8 cellular contexts compared by ENCODE assay signal in genomic region chr6:87155272-87155919, GRCh38. TPM values are rescaled to one million over a fixed set of nuclear protein-coding genes. Genes with fewer than 3 reads are reported as not detected.
DNase-seq lines count a peak whose midpoint lies in the region; ATAC-seq and TF ChIP-seq lines count a peak whose summit lies in the region.

TSS of gene ZNF292 (plus strand) at chr6:87155565. CDS start at chr6:87155592, 27 bp downstream.

- intact Hi-C loops in T-helper 2 cell treated with Interferon-gamma antibody and Interleukin-4, amounts not matched to agents 100 ng/mL and 5 ng/mL, for 36 hours (cut with micrococcal nuclease), result loop anchor here (1.0 to 5.0 kb wide), 10 partner anchors 16 to 1925 kb away; partner anchors contain the start of genes AKIRIN2, CFAP206, ORC3 and PNRC1
- intact Hi-C loops in right cardiac atrium (cut with DNase I), result loop anchor here in 1 of 4 donors (10.0 kb wide), 1 partner anchor 79 kb away; no protein-coding TSS in a partner anchor
- intact Hi-C loops in vagina (cut with DNase I), result no loop called here

- TF ChIP-seq CTCF in vagina (IDR thresholded peaks at IDR 0.05), result peak in 1 of 3 experiments; percentile 3

- TF ChIP-seq POLR2A in GM15510 (IDR thresholded peaks at IDR 0.05; ENCODE audit: borderline replicate concordance, extremely low read depth, insufficient read length) (peak; percentile 69), vagina (IDR thresholded peaks at IDR 0.05) (peak in 1 of 2 donors; percentile 59)

- no peaks in the 10 kb centered on the region for H3K4me1 ChIP-seq in right cardiac atrium (ENCODE audit: control insufficient read depth, insufficient read depth, low read length)
- peaks cover 70% of the 10 kb centered on the region for H3K4me1 ChIP-seq in vagina

- H3K9me3 ChIP-seq in right cardiac atrium (ENCODE audit: control insufficient read depth, low read length) (no peaks in the 10 kb centered on the region), vagina (no peaks in the 10 kb centered on the region)

- DNase-seq in NCI-H187 (lab: John Stamatoyannopoulos, UW) (peak; percentile 91 to 97), anterior cingulate cortex (lab: John Stamatoyannopoulos, UW) (peak; percentile 68 to 99 (median 96)), right cardiac atrium (peak; percentile 97 to 99 (median 98)), putamen (ENCODE audit: low spot score) (peak; percentile 92), vagina (ENCODE audit: extremely low spot score in 2 of 2) (peak in 1 of 2 donors; percentile 99)

- H3K27me3 ChIP-seq in right cardiac atrium (ENCODE audit: control insufficient read depth, insufficient read depth), result no peaks in the 10 kb centered on the region
- no peaks in the 10 kb centered on the region for H3K27me3 ChIP-seq in vagina

- WGBS in right cardiac atrium, result under 1% methylated on average over 69 of the region's 69 CpGs

- no peaks in the 10 kb centered on the region for H3K36me3 ChIP-seq in vagina

- peak within 1 kb of the TSS; percentile 98 for H3K27ac ChIP-seq in right cardiac atrium (ENCODE audit: low read length)
- H3K27ac ChIP-seq in vagina, result peak within 1 kb of the TSS; percentile 96

- ATAC-seq in HG02938 (IDR thresholded peaks at IDR 0.05; ENCODE audit: unreplicated experiment), result peak; percentile 66
- peak; percentile 96 for ATAC-seq in right cardiac atrium

- H3K4me3 ChIP-seq in right cardiac atrium (ENCODE audit: low read length) (peak within 1 kb of the TSS; percentile 71), vagina (peak within 1 kb of the TSS; percentile 62 to 82)

RNA-seq across cellular contexts. Expression of gene ZNF292, which starts in this region (rescaled TPM):
- 48.2 and 50.9 TPM in 2 replicates for total RNA-seq in T-helper 2 cell treated with Interferon-gamma antibody and Interleukin-4, amounts not matched to agents 100 ng/mL and 5 ng/mL, for 36 hours
- 10 to 100 TPM; 46.7 to 58.3 (median 48.7) TPM for total RNA-seq in right cardiac atrium
- 5.8 TPM for polyA plus RNA-seq in right cardiac atrium
- total RNA-seq in vagina, result 41.5 TPM
